In the genomic region with DNA sequence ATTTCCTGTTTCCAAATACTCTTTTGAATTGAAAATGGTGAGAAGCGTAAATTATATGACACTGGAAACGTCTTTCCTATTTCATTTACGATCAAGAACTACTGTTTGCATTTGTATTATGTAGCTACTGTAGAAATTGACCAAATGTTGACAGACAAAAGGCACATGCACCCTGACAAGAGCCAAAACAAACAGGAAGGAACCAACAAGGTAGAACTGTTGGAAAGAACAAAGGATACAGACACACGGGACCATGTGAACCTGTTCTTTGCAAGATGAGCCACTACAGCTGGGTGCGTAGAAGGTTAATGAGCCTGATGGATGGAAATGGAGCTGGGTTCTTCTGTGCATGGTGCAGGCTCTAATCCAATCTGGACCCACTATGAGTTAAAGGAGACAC, we compare ENCODE assay signal across 19 cellular contexts. TPM values are rescaled to one million over a fixed set of nuclear protein-coding genes. Genes with fewer than 3 reads are reported as not detected.
DNase-seq lines count a peak whose midpoint lies in the region; ATAC-seq, FAIRE-seq and TF ChIP-seq lines count a peak whose summit lies in the region.
"Had no signal": no experiment of that assay in that cellular context is flagged by ENCODE, and none has a peak within 500 bp of the region (broad histone marks: within the 10 kb centered on the region; RNA-seq: fewer than 3 reads in every experiment).

No MANE protein-coding gene starts in this region.

- peak; percentile 99 for DNase-seq in LNCaP clone FGC (ENCODE audit: low read depth)
- peak; percentile 81 to 95 for DNase-seq in NCI-H2081 (lab: John Stamatoyannopoulos, UW)
- DNase-seq in SHP77 treated with DMSO at 0.1 percent for 48 hours (lab: John Stamatoyannopoulos, UW), result peak; percentile 6
- peak; percentile 33 for DNase-seq in mucosa of gallbladder (ENCODE audit: low spot score)
- no peak for DNase-seq in GM19239 (ENCODE audit: insufficient read length, low spot score)
- no peak for DNase-seq in Calu3
- DNase-seq: activated CD4-positive, alpha-beta T cell treated with anti-CD3 and anti-CD28 coated beads, Interleukin-2, amount 10 ng/mL, durations not matched to agents 24 days and 14 days; activated effector memory CD4-positive, alpha-beta T cell treated with Interleukin-2 at 50 U/mL for 16 hours; cortex of kidney; glutamatergic neuron; left ventricle myocardium inferior; NCI-H187; NCI-H82; psoas muscle; stimulated activated CD4-positive, alpha-beta T cell treated with anti-CD3 and anti-CD28 coated beads, Interleukin-4, amount 100 ng/mL, for 1 hour; T-cell had no signal

- no peaks in the 10 kb centered on the region for H3K9me3 Mint-ChIP-seq in Calu3 (ENCODE audit: low read depth, unreplicated experiment)
- H3K9me3 Mint-ChIP-seq: activated CD4-positive, alpha-beta T cell treated with anti-CD3 and anti-CD28 coated beads, Interleukin-2, amount 10 ng/mL, durations not matched to agents 24 days and 14 days had no signal

- H3K4me1 Mint-ChIP-seq in Calu3 (ENCODE audit: low read depth, unreplicated experiment), result no peaks in the 10 kb centered on the region
- H3K4me1 Mint-ChIP-seq: activated CD4-positive, alpha-beta T cell treated with anti-CD3 and anti-CD28 coated beads, Interleukin-2, amount 10 ng/mL, durations not matched to agents 24 days and 14 days; T-cell had no signal

- H3K4me3 Mint-ChIP-seq in Calu3 (ENCODE audit: low read depth, unreplicated experiment), result no peak overlapping the region
- H3K4me3 Mint-ChIP-seq: activated CD4-positive, alpha-beta T cell treated with anti-CD3 and anti-CD28 coated beads, Interleukin-2, amount 10 ng/mL, durations not matched to agents 24 days and 14 days; neural crest cell; T-cell had no signal

- intact Hi-C loops in Calu3 (cut with micrococcal nuclease; ENCODE audit: unreplicated experiment), result no loop called here

- no peaks in the 10 kb centered on the region for H3K36me3 Mint-ChIP-seq in Calu3 (ENCODE audit: insufficient read depth, unreplicated experiment)
- H3K36me3 Mint-ChIP-seq: T-cell had no signal

- no TSS peak for BruUV-seq in Calu3 (replicated peaks; lab: Mats Ljungman, UMichigan)

- TF ChIP-seq CTCF in LNCaP clone FGC (IDR thresholded peaks at IDR 0.05; ENCODE audit: control insufficient read depth, extremely low read depth, insufficient read depth), result no peak
- TF ChIP-seq CTCF in Calu3 (IDR thresholded peaks at IDR 0.05; ENCODE audit: unreplicated experiment), result no peak

- peak overlapping the region; percentile 27; the same call in 1 of the 2 replicates for H3K4me3 ChIP-seq in LNCaP clone FGC (ENCODE audit: low read depth, low read length)
- H3K4me3 ChIP-seq: left ventricle myocardium inferior, psoas muscle had no signal

- no peak for ATAC-seq in HG03045 (IDR thresholded peaks at IDR 0.05; ENCODE audit: unreplicated experiment)
- ATAC-seq in GM18517 (IDR thresholded peaks at IDR 0.05; ENCODE audit: unreplicated experiment), result no peak
- ATAC-seq: psoas muscle, T-cell had no signal

- CTCF ChIA-PET in Calu3 (lab: Charles Lee), result no interaction called here

- FAIRE-seq in GM19239 (lab: Jason Lieb, UNC), result no peak

- H3K27ac Mint-ChIP-seq in Calu3 (ENCODE audit: unreplicated experiment), result no peak overlapping the region
- H3K27ac Mint-ChIP-seq: activated CD4-positive, alpha-beta T cell treated with anti-CD3 and anti-CD28 coated beads, Interleukin-2, amount 10 ng/mL, durations not matched to agents 24 days and 14 days; T-cell had no signal

- peaks cover 40% of the 10 kb centered on the region for H3K27me3 Mint-ChIP-seq in Calu3 (ENCODE audit: unreplicated experiment)
- H3K27me3 Mint-ChIP-seq: activated CD4-positive, alpha-beta T cell treated with anti-CD3 and anti-CD28 coated beads, Interleukin-2, amount 10 ng/mL, durations not matched to agents 24 days and 14 days had no signal

RNA-seq across cellular contexts. Expression of gene FZD8, which starts 48.4 kb away (rescaled TPM):
- 9.4 TPM for total RNA-seq in mucosa of gallbladder
- total RNA-seq in Calu3 (2022), result 3.2 and 3.7 TPM in 2 replicates

Comparison
In these comparisons a context has a peak if more than half of its experiments do, and no peak if none do; other contexts are left out.
1. DNase-seq: peak in LNCaP clone FGC (single experiment), NCI-H2081 (2 of 2), SHP77 treated with DMSO at 0.1 percent for 48 hours (single experiment) and mucosa of gallbladder (single experiment); none in GM19239 (single experiment) and Calu3 (single experiment).